ENCODE assay signal across 15 cellular contexts in the genomic region with DNA sequence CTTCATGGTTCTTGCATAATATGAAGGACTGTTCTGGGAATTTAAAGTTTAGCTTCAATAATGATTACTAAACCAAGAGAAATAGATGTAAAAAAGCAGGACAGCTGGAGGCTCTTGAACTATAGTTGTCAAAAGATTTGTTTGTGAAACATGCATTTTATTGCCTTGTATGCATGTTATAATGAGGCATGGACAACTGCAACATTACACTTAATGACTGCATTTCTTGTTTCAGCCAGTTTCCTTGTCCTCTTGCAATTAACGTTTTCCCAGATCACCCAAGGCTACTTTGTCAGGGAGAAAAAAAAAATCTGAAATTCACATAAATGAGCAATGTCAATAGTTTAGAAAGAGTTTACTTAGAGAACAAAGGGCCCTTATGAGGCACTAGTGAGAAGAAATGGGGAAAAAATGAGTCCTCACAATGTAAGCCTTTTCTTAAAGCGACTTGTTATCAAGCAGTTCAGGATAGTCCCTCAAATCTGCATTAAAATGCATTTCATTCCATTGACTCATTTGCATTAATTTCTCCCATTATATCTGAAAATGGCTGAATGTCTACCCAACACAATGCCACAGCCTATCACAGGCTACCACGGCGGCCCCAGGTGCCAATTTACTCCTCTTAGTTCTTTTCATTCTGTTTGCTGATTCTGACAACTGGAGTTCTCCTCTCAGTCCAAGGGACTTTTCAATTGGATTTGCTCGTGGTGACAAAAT.
A peak's percentile ranks its signal among the peaks of the same experiment; 100 is the strongest.
DNase-seq lines count a peak whose midpoint lies in the region; TF ChIP-seq lines count a peak whose summit lies in the region.
"Had no signal": no experiment of that assay in that cellular context is flagged by ENCODE, and none has a peak within 500 bp of the region (broad histone marks: within the 10 kb centered on the region; RNA-seq: fewer than 3 reads in every experiment).

No MANE protein-coding gene starts in this region.

- no peak overlapping the region for H3K4me3 ChIP-seq in smooth muscle cell
- H3K4me3 ChIP-seq: gastrocnemius medialis, PC-9, spleen had no signal

- BruUV-seq in MCF 10A (replicated peaks; lab: Mats Ljungman, UMichigan): no TSS peak

- H3F3A ChIP-seq in smooth muscle cell (ENCODE audit: low read depth): no peaks in the 10 kb centered on the region

- H3K9ac ChIP-seq in smooth muscle cell (ENCODE audit: low read depth): no peak overlapping the region

- POLR2A ChIA-PET in MCF 10A (lab: Yijun Ruan, JAX): no interaction called here

- H3K27ac Mint-ChIP-seq in MCF 10A (ENCODE audit: low read depth, unreplicated experiment): no peak overlapping the region
- H3K27ac Mint-ChIP-seq: activated naive CD4-positive, alpha-beta T cell treated with anti-CD3 and anti-CD28 coated beads for 36 hours; natural killer cell had no signal

- H3K36me3 Mint-ChIP-seq in MCF 10A (ENCODE audit: insufficient read depth, unreplicated experiment): no peaks in the 10 kb centered on the region
- H3K36me3 Mint-ChIP-seq: natural killer cell had no signal

- no peaks in the 10 kb centered on the region for H4K20me1 ChIP-seq in smooth muscle cell (ENCODE audit: low read depth)

- DNase-seq in NCI-H345 (lab: John Stamatoyannopoulos, UW): peak; percentile 29
- no peak for DNase-seq in NCI-H345 treated with DMSO at 0.1 percent for 48 hours (lab: John Stamatoyannopoulos, UW; ENCODE audit: unreplicated experiment)
- DNase-seq in SK-MEL-5 (ENCODE audit: low read depth, low spot score): peak; percentile 31
- peak; percentile 13 for DNase-seq in iPS-NIHi7 (ENCODE audit: extremely low spot score)
- DNase-seq in smooth muscle cell (lab: John Stamatoyannopoulos, UW; ENCODE audit: unreplicated experiment): no peak
- no peak for DNase-seq in NCI-H2029 (lab: John Stamatoyannopoulos, UW)
- no peak for DNase-seq in MCF 10A (ENCODE audit: unreplicated experiment)
- no peak for DNase-seq in GM10266 (ENCODE audit: extremely low spot score)
- DNase-seq: activated naive CD4-positive, alpha-beta T cell treated with anti-CD3 and anti-CD28 coated beads for 36 hours; gastrocnemius medialis; natural killer cell; NCI-H2227 treated with DMSO at 0.1 percent for 48 hours; PC-9; spleen; SW 1271 had no signal

- in situ Hi-C loops in SK-MEL-5 (cut with HindIII; ENCODE audit: low pct_unique_long_range_greater_than_20kb, low sequenced_read_pairs): no loop called here

- no peak overlapping the region for H3K27ac ChIP-seq in smooth muscle cell (ENCODE audit: low read depth)
- H3K27ac ChIP-seq: PC-9, spleen had no signal

- no peaks in the 10 kb centered on the region for H3K4me1 Mint-ChIP-seq in MCF 10A (ENCODE audit: insufficient read depth, unreplicated experiment)
- H3K4me1 Mint-ChIP-seq: natural killer cell had no signal

- no peaks in the 10 kb centered on the region for H3K9me3 Mint-ChIP-seq in MCF 10A (ENCODE audit: unreplicated experiment)
- H3K9me3 Mint-ChIP-seq: activated naive CD4-positive, alpha-beta T cell treated with anti-CD3 and anti-CD28 coated beads for 36 hours had no signal

- no peaks in the 10 kb centered on the region for H3K36me3 ChIP-seq in smooth muscle cell (ENCODE audit: low read depth)
- H3K36me3 ChIP-seq: gastrocnemius medialis, spleen had no signal

- H3K27me3 ChIP-seq in smooth muscle cell (ENCODE audit: low read depth): no peaks in the 10 kb centered on the region
- H3K27me3 ChIP-seq: gastrocnemius medialis, spleen had no signal

- peak overlapping the region; percentile 8 for H3K4me2 ChIP-seq in smooth muscle cell
- H3K4me2 ChIP-seq: PC-9 had no signal

- WGBS in smooth muscle cell (ENCODE audit: low lambda C conversion rate): 24% methylated on average over 5 of the region's 5 CpGs

- TF ChIP-seq CTCF in smooth muscle cell (IDR thresholded peaks at IDR 0.05; ENCODE audit: borderline replicate concordance, insufficient read depth, poor library complexity, severe bottlenecking) (no peak), MCF 10A (IDR thresholded peaks at IDR 0.05; ENCODE audit: unreplicated experiment) (no peak), GM10266 (IDR thresholded peaks at IDR 0.05; ENCODE audit: control insufficient read depth, insufficient read depth, low read depth, missing control alignments) (no peak)

- CTCF ChIA-PET in MCF 10A (lab: Yijun Ruan, JAX): interaction anchor here (0.6 to 1.0 kb wide), 2 partner anchors 18 to 168 kb away, joined by 4 read pairs; no protein-coding TSS in a partner anchor

- intact Hi-C loops in MCF 10A (cut with micrococcal nuclease): no loop called here

- no peaks in the 10 kb centered on the region for H3K9me3 ChIP-seq in smooth muscle cell (replicated peaks; ENCODE audit: low read depth)
- H3K9me3 ChIP-seq: gastrocnemius medialis, spleen had no signal

- H3K4me1 ChIP-seq in smooth muscle cell (ENCODE audit: low read depth): peaks cover 20% of the 10 kb centered on the region
- H3K4me1 ChIP-seq: gastrocnemius medialis had no signal

- no peaks in the 10 kb centered on the region for H3K79me2 ChIP-seq in smooth muscle cell (ENCODE audit: low read depth)

- peak overlapping the region; percentile 8 for H2AFZ ChIP-seq in smooth muscle cell (ENCODE audit: low read depth)
- H2AFZ ChIP-seq: PC-9 had no signal

- peaks cover 47% of the 10 kb centered on the region for H3K27me3 Mint-ChIP-seq in MCF 10A (ENCODE audit: insufficient read depth, unreplicated experiment)

- no peak overlapping the region for H3K4me3 Mint-ChIP-seq in MCF 10A (ENCODE audit: unreplicated experiment)
- H3K4me3 Mint-ChIP-seq: activated naive CD4-positive, alpha-beta T cell treated with anti-CD3 and anti-CD28 coated beads for 36 hours; natural killer cell had no signal

Comparison
In these comparisons a context has a peak if more than half of its experiments do, and no peak if none do; other contexts are left out.
1. DNase-seq: peak in NCI-H345 (single experiment), SK-MEL-5 (single experiment) and iPS-NIHi7 (single experiment); none in NCI-H345 treated with DMSO at 0.1 percent for 48 hours (single experiment), smooth muscle cell (single experiment), NCI-H2029 (single experiment), MCF 10A (single experiment) and GM10266 (single experiment).